8 cellular contexts compared by ENCODE assay signal in genomic region chr11:77047007-77047927, GRCh38. TPM values are rescaled to one million over a fixed set of nuclear protein-coding genes. Genes with fewer than 3 reads are reported as not detected.
A peak's percentile ranks its signal among the peaks of the same experiment; 100 is the strongest.
DNase-seq lines count a peak whose midpoint lies in the region; ATAC-seq and TF ChIP-seq lines count a peak whose summit lies in the region.

No MANE protein-coding gene starts in this region.

- TF ChIP-seq CTCF in C4-2B (conservative IDR thresholded peaks at IDR 0.05): peak; percentile 64

- peaks cover 17% of the 10 kb centered on the region for H3K4me1 Mint-ChIP-seq in activated CD4-positive, alpha-beta T cell treated with anti-CD3 and anti-CD28 coated beads, Interleukin-2, amount 10 ng/mL, durations not matched to agents 7 days and 5 days

- CTCF ChIA-PET in activated CD4-positive, alpha-beta T cell treated with anti-CD3 and anti-CD28 coated beads, Interleukin-2, amount 10 ng/mL, durations not matched to agents 7 days and 5 days (lab: Charles Lee): interaction anchor here (0.6 to 3.2 kb wide), 18 partner anchors 9 to 392 kb away, joined by 3 to 39 read pairs (median 3); no protein-coding TSS in a partner anchor

- H3K9me3 Mint-ChIP-seq in activated CD4-positive, alpha-beta T cell treated with anti-CD3 and anti-CD28 coated beads, Interleukin-2, amount 10 ng/mL, durations not matched to agents 7 days and 5 days: no peaks in the 10 kb centered on the region

- H3K27me3 ChIP-seq in effector memory CD4-positive, alpha-beta T cell (replicated peaks; ENCODE audit: control insufficient read depth, insufficient read depth, low read length, poor library complexity, severe bottlenecking): no peaks in the 10 kb centered on the region

- ATAC-seq in GM19324 (IDR thresholded peaks at IDR 0.05; ENCODE audit: low FRiP score, unreplicated experiment) (peak; percentile 78), HG03469 (IDR thresholded peaks at IDR 0.05; ENCODE audit: unreplicated experiment) (peak; percentile 56)

- peaks cover 8% of the 10 kb centered on the region for H3K27me3 Mint-ChIP-seq in activated CD4-positive, alpha-beta T cell treated with anti-CD3 and anti-CD28 coated beads, Interleukin-2, amount 10 ng/mL, durations not matched to agents 7 days and 5 days

- DNase-seq in NCI-H526 (lab: John Stamatoyannopoulos, UW): peak; percentile 94 to 96
- peak; percentile 91 for DNase-seq in activated CD4-positive, alpha-beta T cell treated with anti-CD3 and anti-CD28 coated beads, Interleukin-2, amount 10 ng/mL, durations not matched to agents 7 days and 5 days
- DNase-seq in effector memory CD4-positive, alpha-beta T cell: peak; percentile 66 to 85 (median 72)
- DNase-seq in lung microvascular endothelial cell (ENCODE audit: low read depth in 2 of 2): peak; percentile 94
- DNase-seq in stimulated activated CD4-positive, alpha-beta T cell treated with anti-CD3 and anti-CD28 coated beads, TNF-alpha, amount 100 ng/mL, for 48 hours (ENCODE audit: low read depth in 3 of 3): peak; percentile 42 to 61 (median 46)

- POLR2A ChIA-PET in activated CD4-positive, alpha-beta T cell treated with anti-CD3 and anti-CD28 coated beads, Interleukin-2, amount 10 ng/mL, durations not matched to agents 7 days and 5 days (lab: Charles Lee): interaction anchor here (1.0 kb wide), 1 partner anchor 33 kb away, joined by 4 read pairs; no protein-coding TSS in a partner anchor

- H3K36me3 Mint-ChIP-seq in activated CD4-positive, alpha-beta T cell treated with anti-CD3 and anti-CD28 coated beads, Interleukin-2, amount 10 ng/mL, durations not matched to agents 7 days and 5 days (ENCODE audit: low read depth): no peaks in the 10 kb centered on the region

- H3K9me3 ChIP-seq in effector memory CD4-positive, alpha-beta T cell (ENCODE audit: control insufficient read depth, low read length): no peaks in the 10 kb centered on the region

- no peaks in the 10 kb centered on the region for H3K36me3 ChIP-seq in effector memory CD4-positive, alpha-beta T cell (ENCODE audit: control insufficient read depth, insufficient read depth, low read length)

- H3K27ac ChIP-seq in C4-2B: no peak overlapping the region
- H3K27ac ChIP-seq in effector memory CD4-positive, alpha-beta T cell (ENCODE audit: insufficient read depth, low read length, poor library complexity, severe bottlenecking): peak overlapping the region; percentile 72

- H3K4me3 ChIP-seq in effector memory CD4-positive, alpha-beta T cell (ENCODE audit: insufficient read depth, low read depth, low read length, poor library complexity, severe bottlenecking): peak overlapping the region; percentile 51

- H3K4me1 ChIP-seq in effector memory CD4-positive, alpha-beta T cell (ENCODE audit: control insufficient read depth, insufficient read depth, low read length, poor library complexity, severe bottlenecking): no peaks in the 10 kb centered on the region

- peak overlapping the region; percentile 56 for H3K4me3 Mint-ChIP-seq in activated CD4-positive, alpha-beta T cell treated with anti-CD3 and anti-CD28 coated beads, Interleukin-2, amount 10 ng/mL, durations not matched to agents 7 days and 5 days

- peak overlapping the region; percentile 44 for H3K27ac Mint-ChIP-seq in activated CD4-positive, alpha-beta T cell treated with anti-CD3 and anti-CD28 coated beads, Interleukin-2, amount 10 ng/mL, durations not matched to agents 7 days and 5 days

RNA-seq across cellular contexts. Expression of gene B3GNT6, which starts 13.1 kb away (rescaled TPM):
- total RNA-seq in activated CD4-positive, alpha-beta T cell treated with anti-CD3 and anti-CD28 coated beads, Interleukin-2, amount 10 ng/mL, durations not matched to agents 7 days and 5 days: not detected
- total RNA-seq in lung microvascular endothelial cell: not detected in 2 replicates

RNA-seq across cellular contexts. Expression of gene CAPN5, which starts 19.5 kb away (rescaled TPM):
- under 1 TPM; 0.81 to 0.89 TPM for total RNA-seq in activated CD4-positive, alpha-beta T cell treated with anti-CD3 and anti-CD28 coated beads, Interleukin-2, amount 10 ng/mL, durations not matched to agents 7 days and 5 days
- total RNA-seq in lung microvascular endothelial cell: 1.8 and 3.3 TPM in 2 replicates

RNA-seq across cellular contexts. Expression of gene OMP, which starts 55.4 kb away (rescaled TPM):
- not detected for total RNA-seq in activated CD4-positive, alpha-beta T cell treated with anti-CD3 and anti-CD28 coated beads, Interleukin-2, amount 10 ng/mL, durations not matched to agents 7 days and 5 days
- not detected in 2 replicates for total RNA-seq in lung microvascular endothelial cell
